In the genomic region with DNA sequence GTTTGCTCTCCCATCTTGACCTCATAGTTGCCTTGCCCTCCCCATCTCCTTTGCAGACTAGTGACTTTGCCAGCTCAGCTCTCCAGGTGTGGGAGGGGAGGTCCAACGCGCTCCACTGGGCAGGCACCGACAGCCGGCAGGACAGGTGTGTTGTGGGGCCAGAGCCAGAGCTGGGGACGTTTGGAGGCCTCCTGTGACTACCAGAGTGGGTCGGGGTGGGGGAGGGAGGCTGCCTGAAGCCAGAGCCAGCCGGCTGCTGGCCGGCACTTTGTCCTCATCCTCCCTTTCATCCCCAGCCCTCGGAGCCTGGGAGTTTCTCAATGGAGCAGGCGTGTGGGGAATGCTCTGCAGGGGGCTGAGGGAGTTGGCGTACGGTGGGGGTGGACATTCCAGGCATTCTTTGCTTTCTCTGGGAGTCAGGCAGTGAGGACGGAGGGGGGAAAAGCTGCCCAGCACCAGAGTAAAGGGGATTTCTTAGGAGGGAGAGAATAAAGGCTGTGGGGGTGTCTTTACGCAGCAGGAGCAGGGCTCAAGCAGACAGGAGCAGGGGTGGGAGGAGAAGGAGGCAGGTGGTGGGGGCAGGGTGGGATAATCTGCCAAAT, we compare ENCODE assay signal across 8 cellular contexts. TPM values are rescaled to one million over a fixed set of nuclear protein-coding genes. Genes with fewer than 3 reads are reported as not detected.
A peak's percentile ranks its signal among the peaks of the same experiment; 100 is the strongest.
DNase-seq lines count a peak whose midpoint lies in the region; ATAC-seq and TF ChIP-seq lines count a peak whose summit lies in the region.

No MANE protein-coding gene starts in this region.

- no peak overlapping the region for H3K4me3 ChIP-seq in BJ (ENCODE audit: low read depth, low read length)
- H3K4me3 ChIP-seq in LNCaP clone FGC (ENCODE audit: low read depth, low read length) = no peak overlapping the region
- H3K4me3 ChIP-seq in astrocyte of the spinal cord (ENCODE audit: low read depth, low read length) = no peak overlapping the region
- H3K4me3 ChIP-seq in uterus = no peak overlapping the region

- peak overlapping the region; percentile 3 to 22 for H3K27ac ChIP-seq in uterus

- intact Hi-C loops in uterus (cut with DNase I; ENCODE audit: low total_unique reads) = no loop called here

- H3K4me1 ChIP-seq in uterus = no peaks in the 10 kb centered on the region

- no peak for ATAC-seq in HG03045 (IDR thresholded peaks at IDR 0.05; ENCODE audit: unreplicated experiment)

- POLR2A ChIA-PET in BJ (lab: Charles Lee) = no interaction called here

- no peak for TF ChIP-seq CTCF in BJ (IDR thresholded peaks at IDR 0.05; ENCODE audit: insufficient read depth, low read depth, low read length)
- TF ChIP-seq CTCF in LNCaP clone FGC (IDR thresholded peaks at IDR 0.05; ENCODE audit: control insufficient read depth, extremely low read depth, insufficient read depth) = no peak
- no peak for TF ChIP-seq CTCF in astrocyte of the spinal cord (IDR thresholded peaks at IDR 0.05; ENCODE audit: low read depth, low read length)
- no peak for TF ChIP-seq CTCF in uterus (IDR thresholded peaks at IDR 0.05)

- H3K27me3 ChIP-seq in BJ (ENCODE audit: control insufficient read depth, insufficient read depth, low read length) (no peaks in the 10 kb centered on the region), uterus (no peaks in the 10 kb centered on the region)

- H3K9me3 ChIP-seq in uterus = no peaks in the 10 kb centered on the region

- DNase-seq in BJ (ENCODE audit: low read depth) = peak; percentile 82
- peak; percentile 36 for DNase-seq in LNCaP clone FGC (ENCODE audit: low read depth)
- peak; percentile 96 for DNase-seq in astrocyte of the spinal cord (ENCODE audit: low read depth, low spot score)
- DNase-seq in kidney tubule cell (ENCODE audit: low spot score) = peak; percentile 97
- DNase-seq in uterus = peak in 1 of 2 donors; percentile 71
- no peak for DNase-seq in NOMO-1 treated with DMSO at 0.1 percent for 48 hours (lab: John Stamatoyannopoulos, UW; ENCODE audit: unreplicated experiment)
- no peak for DNase-seq in putamen (ENCODE audit: low spot score)

- peaks cover 25% of the 10 kb centered on the region for H3K36me3 ChIP-seq in BJ (ENCODE audit: control insufficient read depth, insufficient read depth, low read length)
- no peaks in the 10 kb centered on the region for H3K36me3 ChIP-seq in uterus

- no peak for TF ChIP-seq POLR2A in uterus (IDR thresholded peaks at IDR 0.05)

- CTCF ChIA-PET in BJ (lab: Yijun Ruan, JAX) = interaction anchor here (1.0 to 3.0 kb wide), 3 partner anchors 24 to 30 kb away, joined by 3 to 18 read pairs (median 6); no protein-coding TSS in a partner anchor

- in situ Hi-C loops in astrocyte of the spinal cord (cut with HindIII; ENCODE audit: low sequenced_read_pairs) = no loop called here

RNA-seq across cellular contexts. Expression of a gene that starts 20.2 kb away (rescaled TPM):
- 3.4 and 5.8 TPM in 2 replicates for polyA plus RNA-seq in BJ (2011; rRNA removed)
- polyA minus RNA-seq in BJ (2011; rRNA and poly(A)+ RNA removed) = 7.6 and 8.7 TPM in 2 replicates
- 1 to 10 TPM in 2 of 4 donors, under 1 TPM in 1, not detected in 1; 0.73 to 2.0 (median 1.5) TPM for total RNA-seq in uterus

RNA-seq across cellular contexts. Expression of a gene that starts 55.4 kb away (rescaled TPM):
- not detected in 2 replicates for polyA plus RNA-seq in BJ (2011; rRNA removed)
- 0.43 TPM in 1 of 2 replicates, not detected in the other for polyA minus RNA-seq in BJ (2011; rRNA and poly(A)+ RNA removed)
- total RNA-seq in uterus = 10 to 100 TPM in 1 of 4 donors, 1 to 10 TPM in 1, under 1 TPM in 1, not detected in 1; 0.88 to 14.1 (median 7.5) TPM

Comparison
In these comparisons a context has a peak if more than half of its experiments do, and no peak if none do; other contexts are left out.
1. DNase-seq: peak in BJ (single experiment), LNCaP clone FGC (single experiment), astrocyte of the spinal cord (single experiment) and kidney tubule cell (single experiment); none in NOMO-1 treated with DMSO at 0.1 percent for 48 hours (single experiment) and putamen (single experiment).